Comparison of ENCODE assay signal across 22 cellular contexts in the genomic region with DNA sequence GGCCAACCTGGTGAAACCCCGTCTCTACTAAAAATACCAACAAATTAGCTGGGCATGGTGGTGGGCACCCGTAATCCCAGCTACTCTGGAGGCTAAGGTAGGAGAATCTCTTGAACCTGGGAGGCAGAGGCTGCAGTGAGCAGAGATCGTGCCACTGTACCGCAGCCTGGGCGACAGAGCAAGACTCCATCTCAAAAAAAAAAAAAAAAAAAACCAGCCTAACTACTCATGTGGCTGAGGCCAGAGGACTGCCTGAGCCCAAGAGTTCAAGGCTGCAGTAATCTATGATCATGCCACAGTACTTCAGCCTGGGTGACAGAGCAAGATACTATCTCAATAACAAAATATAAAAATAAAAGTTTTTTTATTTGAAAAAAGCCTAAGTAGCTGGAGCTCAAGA.
"Had no signal": no experiment of that assay in that cellular context is flagged by ENCODE, and none has a peak within 500 bp of the region (broad histone marks: within the 10 kb centered on the region; RNA-seq: fewer than 3 reads in every experiment).

No MANE protein-coding gene starts in this region.

- DNase-seq: activated CD4-positive, alpha-beta T cell treated with anti-CD3 and anti-CD28 coated beads for 48 hours; activated CD4-positive, alpha-beta T cell treated with anti-CD3 and anti-CD28 coated beads, Interleukin-2, amount 50 U/mL, for 48 hours; activated CD8-positive, alpha-beta memory T cell treated with anti-CD3 and anti-CD28 coated beads, Interleukin-2, amount 50 U/mL, for 4 hours; activated effector memory CD4-positive, alpha-beta T cell treated with anti-CD3 and anti-CD28 coated beads, Interleukin-2, amount 50 U/mL, for 16 hours; activated naive CD4-positive, alpha-beta T cell treated with anti-CD3 and anti-CD28 coated beads for 36 hours; activated naive CD8-positive, alpha-beta T cell treated with anti-CD3 and anti-CD28 coated beads for 36 hours; activated T-cell treated with anti-CD3 and anti-CD28 coated beads, Interleukin-2, amount 50 U/mL, for 1 hour; central memory CD4-positive, alpha-beta T cell; esophagus squamous epithelium; left ventricle myocardium inferior; psoas muscle; stimulated activated naive CD4-positive, alpha-beta T cell treated with Interleukin-2 at 50 U/mL for 16 hours; T-helper 17 cell; T1000 had no signal

- H3K27me3 ChIP-seq: esophagus squamous epithelium, tibial nerve had no signal

- ATAC-seq: activated CD4-positive, CD25-positive, alpha-beta regulatory T cell treated with anti-CD3 and anti-CD28 coated beads, Interleukin-2, amount 50 U/mL, for 24 hours; psoas muscle; T-helper 17 cell had no signal

- H3K9ac ChIP-seq: parathyroid adenoma had no signal

- H3K9me3 ChIP-seq: esophagus squamous epithelium, left ventricle myocardium inferior, psoas muscle, tibial nerve had no signal

- H3K36me3 ChIP-seq: esophagus squamous epithelium, left ventricle myocardium inferior, tibial nerve had no signal

- H3K27ac ChIP-seq: epithelial cell of prostate, left ventricle myocardium inferior, parathyroid adenoma, psoas muscle, WERI-Rb-1 had no signal

- H2AFZ ChIP-seq: parathyroid adenoma had no signal

- H3K4me3 Mint-ChIP-seq: activated naive CD4-positive, alpha-beta T cell treated with anti-CD3 and anti-CD28 coated beads for 36 hours; activated naive CD8-positive, alpha-beta T cell treated with anti-CD3 and anti-CD28 coated beads for 36 hours; activated T-helper 1 cell treated with anti-CD3 and anti-CD28 coated beads, Interleukin-12 subunit alpha, Interleukin-12 subunit beta, Interleukin-2, Interleukin-4 antibody, amounts not matched to agents 30 ng/mL and 10 ng/mL and 1 ng/mL, durations not matched to agents 14 hours and 24 hours and 36 hours; dendritic cell treated with granulocyte-macrophage colony-stimulating factor and Interleukin-4, amounts not matched to agents 40 ng/mL and 50 ng/mL, for 4 days; T-helper 17 cell had no signal

- H3K9me3 Mint-ChIP-seq: activated naive CD4-positive, alpha-beta T cell treated with anti-CD3 and anti-CD28 coated beads for 36 hours; activated naive CD8-positive, alpha-beta T cell treated with anti-CD3 and anti-CD28 coated beads for 36 hours; activated T-helper 1 cell treated with anti-CD3 and anti-CD28 coated beads, Interleukin-12 subunit alpha, Interleukin-12 subunit beta, Interleukin-2, Interleukin-4 antibody, amounts not matched to agents 30 ng/mL and 10 ng/mL and 1 ng/mL, durations not matched to agents 14 hours and 24 hours and 36 hours; dendritic cell treated with granulocyte-macrophage colony-stimulating factor and Interleukin-4, amounts not matched to agents 40 ng/mL and 50 ng/mL, for 4 days had no signal

- H3K27me3 Mint-ChIP-seq: activated naive CD8-positive, alpha-beta T cell treated with anti-CD3 and anti-CD28 coated beads for 36 hours; dendritic cell treated with granulocyte-macrophage colony-stimulating factor and Interleukin-4, amounts not matched to agents 40 ng/mL and 50 ng/mL, for 4 days; T-helper 17 cell had no signal

- H3K27ac Mint-ChIP-seq: activated naive CD4-positive, alpha-beta T cell treated with anti-CD3 and anti-CD28 coated beads for 36 hours; activated naive CD8-positive, alpha-beta T cell treated with anti-CD3 and anti-CD28 coated beads for 36 hours; activated T-helper 1 cell treated with anti-CD3 and anti-CD28 coated beads, Interleukin-12 subunit alpha, Interleukin-12 subunit beta, Interleukin-2, Interleukin-4 antibody, amounts not matched to agents 30 ng/mL and 10 ng/mL and 1 ng/mL, durations not matched to agents 14 hours and 24 hours and 36 hours; dendritic cell treated with granulocyte-macrophage colony-stimulating factor and Interleukin-4, amounts not matched to agents 40 ng/mL and 50 ng/mL, for 4 days; T-helper 17 cell had no signal

- H3K4me3 ChIP-seq: left ventricle myocardium inferior, lung, psoas muscle, tibial nerve had no signal
